In genomic region chr2:39120521-39120770, GRCh38 we compare ENCODE assay signal across 8 cellular contexts. TPM values are rescaled to one million over a fixed set of nuclear protein-coding genes. Genes with fewer than 3 reads are reported as not detected.
A peak's percentile ranks its signal among the peaks of the same experiment; 100 is the strongest.
DNase-seq lines count a peak whose midpoint lies in the region; ATAC-seq, FAIRE-seq and TF ChIP-seq lines count a peak whose summit lies in the region.

No MANE protein-coding gene starts in this region.

- H3K36me3 Mint-ChIP-seq in CD8-positive, alpha-beta T cell: peaks cover 21% of the 10 kb centered on the region
- H3K36me3 Mint-ChIP-seq in T-helper 17 cell (ENCODE audit: low read depth): peaks cover 8% of the 10 kb centered on the region
- peaks cover 66% of the 10 kb centered on the region for H3K36me3 Mint-ChIP-seq in activated CD4-positive, alpha-beta memory T cell treated with anti-CD3 and anti-CD28 coated beads, Interleukin-2, amount 10 ng/mL, durations not matched to agents 7 days and 5 days (ENCODE audit: low read depth)

- TF ChIP-seq EP300 in HepG2 (IDR thresholded peaks at IDR 0.05; ENCODE audit: low read depth in 2 of 2, low read length in 2 of 2): no peak; a peak in 1 of 4 replicates
- no peak for TF ChIP-seq EP300 in HepG2 (CRISPR knock-in tag; IDR thresholded peaks at IDR 0.05; ENCODE audit: borderline replicate concordance)

- no peak for DNase-seq in CD8-positive, alpha-beta T cell
- no peak for DNase-seq in HEK293T (ENCODE audit: extremely low spot score)
- no peak for DNase-seq in T-helper 17 cell
- DNase-seq in HepG2 (ENCODE audit: low spot score): no peak
- no peak for DNase-seq in GM19239 (ENCODE audit: insufficient read length, low spot score)
- no peak for DNase-seq in activated effector memory CD4-positive, alpha-beta T cell treated with anti-CD3 and anti-CD28 coated beads, Interleukin-2, amount 50 U/mL, for 16 hours
- DNase-seq in activated CD4-positive, alpha-beta memory T cell treated with anti-CD3 and anti-CD28 coated beads, Interleukin-2, amount 10 ng/mL, durations not matched to agents 7 days and 5 days: no peak
- DNase-seq in stimulated activated naive CD4-positive, alpha-beta T cell (lab: John Stamatoyannopoulos, UW): no peak

- intact Hi-C loops in CD8-positive, alpha-beta T cell (cut with DNase I, micrococcal nuclease): loop anchor here (1.0 to 10.0 kb wide), 8 partner anchors 108 to 743 kb away; partner anchors contain the start of genes HNRNPLL (in 2 of the 2), ATL2 (in 1 of the 2), DHX57 (in 1 of the 2) and GEMIN6 (in 1 of the 2)
- intact Hi-C loops in HepG2 (cut with micrococcal nuclease; ENCODE audit: unreplicated experiment): loop anchor here (10.0 kb wide), 1 partner anchor 366 kb away; the partner anchor contains the start of gene SRSF7

- peak overlapping the region; percentile 62 for H3K27ac ChIP-seq in CD8-positive, alpha-beta T cell (ENCODE audit: low read depth, low read length)
- peak overlapping the region; percentile 95 for H3K27ac ChIP-seq in HepG2 (ENCODE audit: extremely low read length, insufficient read depth, low read length)

- H3K4me2 ChIP-seq in HepG2 (ENCODE audit: low read depth, low read length): no peak overlapping the region; the same call in 1 of the 2 replicates

- H3K4me1 ChIP-seq in CD8-positive, alpha-beta T cell (ENCODE audit: insufficient read depth, low read length): peaks cover 37% of the 10 kb centered on the region
- H3K4me1 ChIP-seq in HepG2 (ENCODE audit: insufficient read depth, low read length): peaks cover 66% of the 10 kb centered on the region

- no peaks in the 10 kb centered on the region for H3K9me3 Mint-ChIP-seq in CD8-positive, alpha-beta T cell
- no peaks in the 10 kb centered on the region for H3K9me3 Mint-ChIP-seq in activated CD4-positive, alpha-beta memory T cell treated with anti-CD3 and anti-CD28 coated beads, Interleukin-2, amount 10 ng/mL, durations not matched to agents 7 days and 5 days

- no peak overlapping the region for H3K4me3 Mint-ChIP-seq in CD8-positive, alpha-beta T cell
- peak overlapping the region; percentile 95 for H3K4me3 Mint-ChIP-seq in T-helper 17 cell
- H3K4me3 Mint-ChIP-seq in activated CD4-positive, alpha-beta memory T cell treated with anti-CD3 and anti-CD28 coated beads, Interleukin-2, amount 10 ng/mL, durations not matched to agents 7 days and 5 days: no peak overlapping the region

- H2AFZ ChIP-seq in HepG2 (ENCODE audit: low read length): no peak overlapping the region

- no peak for TF ChIP-seq POLR2A in HepG2 (IDR thresholded peaks at IDR 0.05; ENCODE audit: insufficient read depth in 1 of 2, low read depth in 2 of 2, low read length in 2 of 2)

- no peaks in the 10 kb centered on the region for H3K36me3 ChIP-seq in CD8-positive, alpha-beta T cell (ENCODE audit: insufficient read depth, low read length)
- H3K36me3 ChIP-seq in HepG2 (replicated peaks in 1 of 2; ENCODE audit: control insufficient read depth in 1 of 2, insufficient read depth in 2 of 2, low read length in 2 of 2): peaks cover 3 to 19% of the 10 kb centered on the region in 2 experiments

- FAIRE-seq in HepG2 (lab: Jason Lieb, UNC) (no peak), GM19239 (lab: Jason Lieb, UNC) (no peak)

- no TSS peak for BruUV-seq in HepG2 (replicated peaks; lab: Mats Ljungman, UMichigan)

- no peaks in the 10 kb centered on the region for H3K27me3 ChIP-seq in CD8-positive, alpha-beta T cell (ENCODE audit: insufficient read depth, low read length)
- H3K27me3 ChIP-seq in HepG2 (ENCODE audit: control insufficient read depth in 1 of 2, insufficient read depth in 2 of 2, low read length in 2 of 2): no peaks in the 10 kb centered on the region; a peak in 1 of 5 replicates

- peak overlapping the region; percentile 82 for H3K9ac ChIP-seq in HepG2 (ENCODE audit: insufficient read depth, low read depth, low read length)

- POLR2A ChIA-PET in CD8-positive, alpha-beta T cell (lab: Charles Lee): interaction anchor here (0.6 to 4.2 kb wide), 20 partner anchors 9 to 369 kb away, joined by 3 to 71 read pairs (median 7); partner anchors contain the start of genes DHX57, MORN2 and SRSF7
- POLR2A ChIA-PET in HEK293T (lab: Yijun Ruan, JAX): interaction anchor here (0.8 to 3.0 kb wide), 12 partner anchors 9 to 370 kb away, joined by 3 to 21 read pairs (median 7); partner anchors contain the start of gene SRSF7
- POLR2A ChIA-PET in HepG2 (lab: Yijun Ruan, JAX): interaction anchor here (0.8 to 4.1 kb wide), 26 partner anchors 9 to 405 kb away, joined by 3 to 71 read pairs (median 4); partner anchors contain the start of genes DHX57 and MORN2
- POLR2A ChIA-PET in activated CD4-positive, alpha-beta memory T cell treated with anti-CD3 and anti-CD28 coated beads, Interleukin-2, amount 10 ng/mL, durations not matched to agents 7 days and 5 days (lab: Charles Lee): interaction anchor here (0.7 to 17.0 kb wide), 33 partner anchors 7 to 524 kb away, joined by 3 to 770 read pairs (median 4); partner anchors contain the start of gene SRSF7

- in situ Hi-C loops in HepG2 (cut with HindIII; ENCODE audit: extremely low pct_ligation_motif_present, low pct_unique_long_range_greater_than_20kb): no loop called here

- TF ChIP-seq CTCF in CD8-positive, alpha-beta T cell (IDR thresholded peaks at IDR 0.05): no peak
- no peak for TF ChIP-seq CTCF in HepG2 (CRISPR knock-in tag; IDR thresholded peaks at IDR 0.05)

- H3K79me2 ChIP-seq in HepG2 (ENCODE audit: insufficient read depth, low read length): peaks cover 52% of the 10 kb centered on the region

- no peaks in the 10 kb centered on the region for H3K27me3 Mint-ChIP-seq in CD8-positive, alpha-beta T cell (ENCODE audit: low read depth)
- no peaks in the 10 kb centered on the region for H3K27me3 Mint-ChIP-seq in T-helper 17 cell
- no peaks in the 10 kb centered on the region for H3K27me3 Mint-ChIP-seq in activated CD4-positive, alpha-beta memory T cell treated with anti-CD3 and anti-CD28 coated beads, Interleukin-2, amount 10 ng/mL, durations not matched to agents 7 days and 5 days

- TF ChIP-seq RAD21 in HepG2 (CRISPR knock-in tag; IDR thresholded peaks at IDR 0.05): no peak; the same call in 1 of the 2 replicates

- H3K4me1 Mint-ChIP-seq in CD8-positive, alpha-beta T cell (ENCODE audit: low read depth): peaks cover 68% of the 10 kb centered on the region
- peaks cover 54% of the 10 kb centered on the region for H3K4me1 Mint-ChIP-seq in T-helper 17 cell
- H3K4me1 Mint-ChIP-seq in activated CD4-positive, alpha-beta memory T cell treated with anti-CD3 and anti-CD28 coated beads, Interleukin-2, amount 10 ng/mL, durations not matched to agents 7 days and 5 days: peaks cover 66% of the 10 kb centered on the region

- ATAC-seq in CD8-positive, alpha-beta T cell: peak; percentile 2
- ATAC-seq in T-helper 17 cell (no peak), HepG2 (no peak)

- H3K4me3 ChIP-seq in CD8-positive, alpha-beta T cell (ENCODE audit: low read depth, low read length): peak overlapping the region; percentile 66
- peak overlapping the region; percentile 69 to 87 (median 80); a peak in 5 of 6 replicates for H3K4me3 ChIP-seq in HepG2 (replicated peaks in 1 of 3; ENCODE audit: insufficient read depth in 1 of 3, low read depth in 2 of 3, low read length in 3 of 3)

- no peaks in the 10 kb centered on the region for H3K9me3 ChIP-seq in CD8-positive, alpha-beta T cell (ENCODE audit: low read length)
- H3K9me3 ChIP-seq in T-helper 17 cell (ENCODE audit: control insufficient read depth, low read length, poor library complexity, severe bottlenecking): no peaks in the 10 kb centered on the region
- no peaks in the 10 kb centered on the region for H3K9me3 ChIP-seq in HepG2 (ENCODE audit: low read length)

- peaks cover 41% of the 10 kb centered on the region for H4K20me1 ChIP-seq in HepG2 (ENCODE audit: insufficient read depth, low read length)

- CTCF ChIA-PET in CD8-positive, alpha-beta T cell (lab: Charles Lee): interaction anchor here (0.7 to 13.6 kb wide), 13 partner anchors 9 to 171 kb away, joined by 3 to 219 read pairs (median 4); no protein-coding TSS in a partner anchor
- CTCF ChIA-PET in HEK293T (lab: Yijun Ruan, JAX) (interaction anchor here (1.5 to 2.1 kb wide), 3 partner anchors 62 to 109 kb away, joined by 4 to 10 read pairs (median 5); no protein-coding TSS in a partner anchor), HepG2 (lab: Yijun Ruan, JAX; ENCODE audit: low intra/inter-chr PET ratio, low total read pairs) (interaction anchor here (7.2 kb wide), 1 partner anchor 108 kb away, joined by 53 read pairs; no protein-coding TSS in a partner anchor)
- CTCF ChIA-PET in activated CD4-positive, alpha-beta memory T cell treated with anti-CD3 and anti-CD28 coated beads, Interleukin-2, amount 10 ng/mL, durations not matched to agents 7 days and 5 days (lab: Charles Lee): interaction anchor here (0.7 to 6.3 kb wide), 11 partner anchors 8 to 111 kb away, joined by 3 to 134 read pairs (median 6); no protein-coding TSS in a partner anchor

- H3K27ac Mint-ChIP-seq in CD8-positive, alpha-beta T cell: no peak overlapping the region
- H3K27ac Mint-ChIP-seq in T-helper 17 cell: peak overlapping the region; percentile 93
- H3K27ac Mint-ChIP-seq in activated CD4-positive, alpha-beta memory T cell treated with anti-CD3 and anti-CD28 coated beads, Interleukin-2, amount 10 ng/mL, durations not matched to agents 7 days and 5 days: no peak overlapping the region

- WGBS in HepG2 (ENCODE audit: low lambda C conversion rate): no CpG with 5 or more reads among the region's 37 CpGs

RNA-seq across cellular contexts. Expression of gene SOS1, which starts 0.4 kb away (rescaled TPM):
- 10 to 100 TPM; 20.2 to 22.8 TPM for total RNA-seq in CD8-positive, alpha-beta T cell
- total RNA-seq in T-helper 17 cell (10 to 100 TPM; 65.2 to 95.5 TPM), HepG2 (2016; rRNA removed; fragmentation: Illumina TruSeq; extraction: Trizol) (20.8 and 26.6 TPM in 2 replicates)
- total RNA-seq in HepG2 (2016; cell fraction: cytosol; rRNA removed; fragmentation: Illumina TruSeq; extraction: Trizol; ENCODE audit: low read depth): 3.2 and 4.1 TPM in 2 replicates
- total RNA-seq in HepG2 (2016; cell fraction: insoluble cytoplasmic fraction; rRNA removed; fragmentation: Illumina TruSeq; extraction: Trizol): 21.0 and 28.9 TPM in 2 replicates
- total RNA-seq in HepG2 (2016; cell fraction: membrane; rRNA removed; fragmentation: Illumina TruSeq; extraction: Trizol): 12.6 and 14.3 TPM in 2 replicates
- total RNA-seq in HepG2 (2016; cell fraction: nucleus; rRNA removed; fragmentation: Illumina TruSeq; extraction: Trizol): 49.5 and 63.9 TPM in 2 replicates
- 39.5 and 60.4 TPM in 2 replicates for polyA plus RNA-seq in HepG2 (2011; rRNA removed)
- 23.4 and 41.7 TPM in 2 replicates for polyA plus RNA-seq in HepG2 (2011; cell fraction: cytosol; rRNA removed)
- polyA plus RNA-seq in HepG2 (2011; cell fraction: nucleus; rRNA removed): 69.6 and 75.7 TPM in 2 replicates
- 31.5 and 37.6 TPM in 2 replicates for polyA plus RNA-seq in HepG2 (2012)
- 0.43 and 0.49 TPM in 2 replicates for polyA plus RNA-seq in HepG2 (2016; cell fraction: cytosol; fragmentation: Illumina TruSeq; extraction: Trizol; ENCODE audit: low read depth)
- 21.4 and 27.3 TPM in 2 replicates for polyA plus RNA-seq in HepG2 (2016; cell fraction: insoluble cytoplasmic fraction; fragmentation: Illumina TruSeq; extraction: Trizol; ENCODE audit: low read depth)
- 2.0 and 2.7 TPM in 2 replicates for polyA plus RNA-seq in HepG2 (2016; cell fraction: membrane; fragmentation: Illumina TruSeq; extraction: Trizol; ENCODE audit: low read depth)
- 56.1 and 68.3 TPM in 2 replicates for polyA plus RNA-seq in HepG2 (2016; cell fraction: nucleus; fragmentation: Illumina TruSeq; extraction: Trizol; ENCODE audit: insufficient read depth, low read depth)
- 40.4 and 54.0 TPM in 2 replicates for polyA minus RNA-seq in HepG2 (2011; rRNA and poly(A)+ RNA removed; ENCODE audit: low replicate concordance)
- 39.9 and 41.5 TPM in 2 replicates for polyA minus RNA-seq in HepG2 (2011; cell fraction: cytosol; rRNA and poly(A)+ RNA removed)
- 211 and 214 TPM in 2 replicates for polyA minus RNA-seq in HepG2 (2011; cell fraction: nucleus; rRNA and poly(A)+ RNA removed)
- 100 to 1,000 TPM; 229 to 254 TPM for total RNA-seq in activated CD4-positive, alpha-beta memory T cell treated with anti-CD3 and anti-CD28 coated beads, Interleukin-2, amount 10 ng/mL, durations not matched to agents 7 days and 5 days
